Comparison of ENCODE assay signal across 15 cellular contexts in genomic region chr16:20001856-20002707, GRCh38.
"Had no signal": no experiment of that assay in that cellular context is flagged by ENCODE, and none has a peak within 500 bp of the region (broad histone marks: within the 10 kb centered on the region; RNA-seq: fewer than 3 reads in every experiment).

No MANE protein-coding gene starts in this region.

- H3K4me1 ChIP-seq: breast epithelium, esophagus muscularis mucosa, left ventricle myocardium inferior, testis had no signal

- DNase-seq: activated CD4-positive, alpha-beta T cell treated with anti-CD3 and anti-CD28 coated beads, Interleukin-2, amount 50 U/mL, for 48 hours; activated CD4-positive, CD25-positive, alpha-beta regulatory T cell treated with anti-CD3 and anti-CD28 coated beads, Interleukin-2, amount 50 U/mL, for 72 hours; activated gamma-delta T cell; activated naive CD8-positive, alpha-beta T cell treated with anti-CD3 and anti-CD28 coated beads for 36 hours; activated T-cell treated with anti-CD3 and anti-CD28 coated beads, Interleukin-2, amount 50 U/mL, for 4 hours; aorta; left ventricle myocardium inferior; mesendoderm; ovary; stimulated activated CD4-positive, alpha-beta T cell treated with anti-CD3 and anti-CD28 coated beads, Interleukin-15, amount 100 ng/mL, for 24 hours; stimulated activated CD4-positive, alpha-beta T cell treated with anti-CD3 and anti-CD28 coated beads, Interleukin-4, amount 100 ng/mL, for 24 hours; stimulated activated naive CD8-positive, alpha-beta T cell treated with anti-CD3 and anti-CD28 coated beads, Interleukin-15, amount 100 ng/mL, for 72 hours; testis had no signal

- ATAC-seq: activated T-cell treated with anti-CD3 and anti-CD28 coated beads, Interleukin-2, amount 50 U/mL, for 4 hours; stimulated activated naive CD8-positive, alpha-beta T cell treated with anti-CD3 and anti-CD28 coated beads, Interleukin-15, amount 100 ng/mL, for 72 hours had no signal

- H3K27ac Mint-ChIP-seq: activated naive CD8-positive, alpha-beta T cell treated with anti-CD3 and anti-CD28 coated beads for 36 hours; stimulated activated naive CD8-positive, alpha-beta T cell treated with anti-CD3 and anti-CD28 coated beads, Interleukin-15, amount 100 ng/mL, for 72 hours had no signal

- H3K9me3 Mint-ChIP-seq: activated T-cell treated with anti-CD3 and anti-CD28 coated beads, Interleukin-2, amount 50 U/mL, for 4 hours; stimulated activated naive CD8-positive, alpha-beta T cell treated with anti-CD3 and anti-CD28 coated beads, Interleukin-15, amount 100 ng/mL, for 72 hours had no signal

- H3K4me3 Mint-ChIP-seq: activated naive CD8-positive, alpha-beta T cell treated with anti-CD3 and anti-CD28 coated beads for 36 hours; activated T-cell treated with anti-CD3 and anti-CD28 coated beads, Interleukin-2, amount 50 U/mL, for 4 hours; stimulated activated naive CD8-positive, alpha-beta T cell treated with anti-CD3 and anti-CD28 coated beads, Interleukin-15, amount 100 ng/mL, for 72 hours had no signal

- H3K36me3 ChIP-seq: breast epithelium, esophagus muscularis mucosa, left ventricle myocardium inferior, ovary had no signal

- H3K36me3 Mint-ChIP-seq: activated naive CD8-positive, alpha-beta T cell treated with anti-CD3 and anti-CD28 coated beads for 36 hours had no signal

- H3K4me3 ChIP-seq: breast epithelium, esophagus muscularis mucosa, left ventricle myocardium inferior, ovary, testis had no signal

- H3K4me1 Mint-ChIP-seq: activated naive CD8-positive, alpha-beta T cell treated with anti-CD3 and anti-CD28 coated beads for 36 hours; stimulated activated naive CD8-positive, alpha-beta T cell treated with anti-CD3 and anti-CD28 coated beads, Interleukin-15, amount 100 ng/mL, for 72 hours had no signal

- H3K27me3 ChIP-seq: breast epithelium, ovary, testis had no signal

- H3K9me3 ChIP-seq: ovary, testis had no signal

- H3K27ac ChIP-seq: breast epithelium, esophagus muscularis mucosa, left ventricle myocardium inferior, ovary, testis had no signal
